1 cellular context compared by ENCODE assay signal in genomic region chr10:4671451-4672145, GRCh38.
TF ChIP-seq lines count a peak whose summit lies in the region.

No MANE protein-coding gene starts in this region.

TF ChIP-seq in HCT116, 20 proteins besides CTCF, POLR2A, EP300 and RAD21 (continued from another document):
- TF ChIP-seq ZBTB33 (IDR thresholded peaks at IDR 0.05; ENCODE audit: extremely low read depth, insufficient replicate concordance, low read length) = no peak
- TF ChIP-seq YY1 (IDR thresholded peaks at IDR 0.05; ENCODE audit: extremely low read depth, insufficient replicate concordance, low read depth, low read length) = peak; percentile 6
- no peak; the same call in 1 of the 2 replicates for TF ChIP-seq SIN3A (IDR thresholded peaks at IDR 0.05; ENCODE audit: low read depth)
- no peak for TF ChIP-seq EZH2phosphoT487 (IDR thresholded peaks at IDR 0.05; ENCODE audit: borderline replicate concordance)
- TF ChIP-seq ZNF274 (IDR thresholded peaks at IDR 0.05; ENCODE audit: low read depth, low read length) = no peak
- TF ChIP-seq FOSL1 (IDR thresholded peaks at IDR 0.05; ENCODE audit: low read depth) = peak; percentile 89
- no peak for TF ChIP-seq EZH2 (IDR thresholded peaks at IDR 0.05)
- TF ChIP-seq CEBPB (IDR thresholded peaks at IDR 0.05; ENCODE audit: low read depth) = peak; percentile 57
- TF ChIP-seq EGR1 (IDR thresholded peaks at IDR 0.05; ENCODE audit: low read depth) = peak; percentile 17; the same call in 1 of the 2 replicates
- peak; percentile 88 for TF ChIP-seq SP1 (IDR thresholded peaks at IDR 0.05; ENCODE audit: low read depth)
- TF ChIP-seq CBX3 (IDR thresholded peaks at IDR 0.05; ENCODE audit: low read depth) = peak; percentile 69; the same call in 1 of the 2 replicates
- no peak for TF ChIP-seq REST (IDR thresholded peaks at IDR 0.05; ENCODE audit: low read depth)
- TF ChIP-seq TCF7L2 (IDR thresholded peaks at IDR 0.05; ENCODE audit: borderline replicate concordance, extremely low read depth, insufficient read depth, insufficient read length) = peak; percentile 43
- TF ChIP-seq MAX (IDR thresholded peaks at IDR 0.05) = peak; percentile 37; the same call in 1 of the 2 replicates
- no peak for TF ChIP-seq ZFX (IDR thresholded peaks at IDR 0.05)
- no peak for TF ChIP-seq POLR2AphosphoS5 (IDR thresholded peaks at IDR 0.05; ENCODE audit: low read depth, low read length)
- TF ChIP-seq, protein P1, sequence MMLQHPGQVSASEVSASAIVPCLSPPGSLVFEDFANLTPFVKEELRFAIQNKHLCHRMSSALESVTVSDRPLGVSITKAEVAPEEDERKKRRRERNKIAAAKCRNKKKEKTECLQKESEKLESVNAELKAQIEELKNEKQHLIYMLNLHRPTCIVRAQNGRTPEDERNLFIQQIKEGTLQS (IDR thresholded peaks at IDR 0.05) = no peak
